In the genomic region with DNA sequence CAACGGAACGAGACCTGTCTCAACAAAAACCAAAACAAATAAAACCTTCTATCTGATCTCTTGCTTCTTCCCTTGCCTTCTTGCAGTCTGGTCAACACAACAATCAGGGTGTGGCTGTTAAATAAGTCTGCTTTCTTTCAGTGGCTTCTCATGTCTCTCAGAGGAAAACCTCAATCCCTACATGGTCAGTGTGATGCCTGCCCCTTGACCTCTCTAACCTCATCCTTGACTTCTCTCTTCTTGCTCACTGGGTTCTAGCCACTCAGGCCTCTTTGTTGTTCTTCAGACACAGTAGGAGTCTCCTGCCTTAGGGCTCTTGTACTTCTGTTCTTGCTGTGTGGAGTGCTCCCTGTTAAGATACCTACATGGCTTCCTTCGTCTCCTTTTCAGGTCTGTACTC, we compare ENCODE assay signal across 21 cellular contexts.
"Had no signal": no experiment of that assay in that cellular context is flagged by ENCODE, and none has a peak within 500 bp of the region (broad histone marks: within the 10 kb centered on the region; RNA-seq: fewer than 3 reads in every experiment).

No MANE protein-coding gene starts in this region.

- DNase-seq: Karpas-422, KG1, MM.1S, NCI-H1092, NCI-H1105 treated with DMSO at 0.1 percent for 48 hours, NCI-H1417 treated with DMSO at 0.1 percent for 48 hours, NCI-H146, NCI-H1694 treated with DMSO at 0.1 percent for 48 hours, NCI-H1930, NCI-H2081, NCI-H2107, NCI-H2227 treated with DMSO at 0.1 percent for 48 hours, NCI-H524, NCI-H526 treated with DMSO at 0.1 percent for 48 hours, NCI-H748 treated with DMSO at 0.1 percent for 48 hours, PC-3, SHP77 had no signal

- H3K4me3 Mint-ChIP-seq: IgD-negative memory B cell had no signal

- ATAC-seq: Panc1, PC-3, SK-N-SH treated with all-trans-retinoic acid at 6 μM for 48 hours had no signal

- H3K27ac ChIP-seq: RWPE1 had no signal

- H3K36me3 Mint-ChIP-seq: IgD-negative memory B cell had no signal
